In genomic region chr6:12963566-12963965, GRCh38 we compare ENCODE assay signal across 20 cellular contexts.
DNase-seq lines count a peak whose midpoint lies in the region; ATAC-seq and TF ChIP-seq lines count a peak whose summit lies in the region.
"Had no signal": no experiment of that assay in that cellular context is flagged by ENCODE, and none has a peak within 500 bp of the region (broad histone marks: within the 10 kb centered on the region; RNA-seq: fewer than 3 reads in every experiment).

No MANE protein-coding gene starts in this region.

- H3K4me1 Mint-ChIP-seq in activated CD4-positive, alpha-beta T cell treated with anti-CD3 and anti-CD28 coated beads, Interleukin-2, amount 10 ng/mL, durations not matched to agents 24 days and 14 days = peaks cover 17% of the 10 kb centered on the region

- no peaks in the 10 kb centered on the region for H3K36me3 Mint-ChIP-seq in activated CD4-positive, alpha-beta T cell treated with anti-CD3 and anti-CD28 coated beads, Interleukin-2, amount 10 ng/mL, durations not matched to agents 24 days and 14 days (ENCODE audit: low read depth)

- intact Hi-C loops in activated CD4-positive, alpha-beta T cell treated with anti-CD3 and anti-CD28 coated beads, Interleukin-2, amount 10 ng/mL, durations not matched to agents 24 days and 14 days (cut with micrococcal nuclease) = no loop called here
- intact Hi-C loops in tibial artery (cut with DNase I; ENCODE audit: low total_unique reads) = no loop called here

- H3K4me3 ChIP-seq in tibial artery = peak overlapping the region; percentile 5 to 27
- H3K4me3 ChIP-seq: A549, cardiac muscle cell, right lobe of liver had no signal

- peaks cover 30% of the 10 kb centered on the region for H3K27me3 Mint-ChIP-seq in activated CD4-positive, alpha-beta T cell treated with anti-CD3 and anti-CD28 coated beads, Interleukin-2, amount 10 ng/mL, durations not matched to agents 24 days and 14 days

- no peaks in the 10 kb centered on the region for H3K9me3 Mint-ChIP-seq in activated CD4-positive, alpha-beta T cell treated with anti-CD3 and anti-CD28 coated beads, Interleukin-2, amount 10 ng/mL, durations not matched to agents 24 days and 14 days
- H3K9me3 Mint-ChIP-seq: activated T-cell treated with anti-CD3 and anti-CD28 coated beads, Interleukin-2, amount 50 U/mL, for 24 hours had no signal

- H3K4me1 ChIP-seq in tibial artery = peaks cover 0 to 80% (median 12%) of the 10 kb centered on the region in 4 donors
- H3K4me1 ChIP-seq: A549, foreskin keratinocyte, right lobe of liver had no signal

- no peak overlapping the region for H3K27ac Mint-ChIP-seq in activated CD4-positive, alpha-beta T cell treated with anti-CD3 and anti-CD28 coated beads, Interleukin-2, amount 10 ng/mL, durations not matched to agents 24 days and 14 days
- H3K27ac Mint-ChIP-seq: activated T-cell treated with anti-CD3 and anti-CD28 coated beads, Interleukin-2, amount 50 U/mL, for 24 hours had no signal

- H3K9me3 ChIP-seq in tibial artery = no peaks in the 10 kb centered on the region
- H3K9me3 ChIP-seq: A549, right lobe of liver had no signal

- H3K27ac ChIP-seq in cingulate gyrus (ENCODE audit: low read depth, low read length) = peak overlapping the region; percentile 10
- H3K27ac ChIP-seq in tibial artery = peak overlapping the region; percentile 82 to 84
- H3K27ac ChIP-seq: A549, cardiac muscle cell, foreskin keratinocyte had no signal

- no peaks in the 10 kb centered on the region for H3K36me3 ChIP-seq in tibial artery
- H3K36me3 ChIP-seq: cardiac muscle cell, right lobe of liver had no signal

- no peak for TF ChIP-seq CTCF in tibial artery (IDR thresholded peaks at IDR 0.05)

- peak overlapping the region; percentile 17 for H3K4me3 Mint-ChIP-seq in activated CD4-positive, alpha-beta T cell treated with anti-CD3 and anti-CD28 coated beads, Interleukin-2, amount 10 ng/mL, durations not matched to agents 24 days and 14 days
- H3K4me3 Mint-ChIP-seq: activated T-cell treated with anti-CD3 and anti-CD28 coated beads, Interleukin-2, amount 50 U/mL, for 24 hours had no signal

- no peak for DNase-seq in activated CD4-positive, alpha-beta T cell treated with anti-CD3 and anti-CD28 coated beads, Interleukin-2, amount 10 ng/mL, durations not matched to agents 24 days and 14 days
- no peak for DNase-seq in activated CD4-positive, alpha-beta T cell treated with anti-CD3 and anti-CD28 coated beads, Interleukin-2, amount 50 U/mL, for 1 hour
- peak; percentile 29 for DNase-seq in left kidney (ENCODE audit: low read depth, low spot score)
- no peak for DNase-seq in tibial artery
- DNase-seq in central memory CD4-positive, alpha-beta T cell = no peak
- DNase-seq: activated CD4-positive, CD25-positive, alpha-beta regulatory T cell treated with anti-CD3 and anti-CD28 coated beads, Interleukin-2, amount 50 U/mL, for 72 hours; activated T-cell treated with anti-CD3 and anti-CD28 coated beads, Interleukin-2, amount 50 U/mL, for 24 hours; amniotic stem cell; Calu3; effector CD4-positive, alpha-beta T cell; IMR-90; NCI-H1417 treated with DMSO at 0.1 percent for 48 hours; NCI-H526 treated with DMSO at 0.1 percent for 48 hours; right lobe of liver had no signal

- ATAC-seq in GM18520 (IDR thresholded peaks at IDR 0.05; ENCODE audit: unreplicated experiment) (no peak), HG03460 (IDR thresholded peaks at IDR 0.05; ENCODE audit: unreplicated experiment) (no peak)
- ATAC-seq: A549, foreskin keratinocyte had no signal

- no peaks in the 10 kb centered on the region for H3K27me3 ChIP-seq in tibial artery
- H3K27me3 ChIP-seq: foreskin keratinocyte had no signal
